ENCODE assay signal across 27 cellular contexts in genomic region chr1:117871013-117871412, GRCh38.
"Had no signal": no experiment of that assay in that cellular context is flagged by ENCODE, and none has a peak within 500 bp of the region (broad histone marks: within the 10 kb centered on the region; RNA-seq: fewer than 3 reads in every experiment).

No MANE protein-coding gene starts in this region.

- H3K4me3 ChIP-seq: body of pancreas, colonic mucosa, esophagus squamous epithelium had no signal

- H3K9me3 ChIP-seq: body of pancreas, colonic mucosa had no signal

- H3K27ac ChIP-seq: body of pancreas, colonic mucosa, epithelial cell of prostate, esophagus squamous epithelium had no signal

- H3K4me1 ChIP-seq: colonic mucosa, esophagus squamous epithelium had no signal

- H3K27me3 ChIP-seq: body of pancreas, colonic mucosa, esophagus squamous epithelium had no signal

- ATAC-seq: activated CD4-positive, alpha-beta T cell treated with anti-CD3 and anti-CD28 coated beads for 36 hours; activated CD8-positive, alpha-beta memory T cell treated with anti-CD3 and anti-CD28 coated beads, Interleukin-2, amount 10 ng/mL, durations not matched to agents 7 days and 5 days; activated CD8-positive, alpha-beta T cell treated with anti-CD3 and anti-CD28 coated beads, Interleukin-2, amount 10 ng/mL, durations not matched to agents 7 days and 5 days; activated naive CD4-positive, alpha-beta T cell treated with anti-CD3 and anti-CD28 coated beads, Interleukin-2, amount 50 U/mL, for 72 hours; body of pancreas had no signal

- FAIRE-seq: endometrium, endothelial cell of umbilical vein, frontal cortex had no signal

- DNase-seq: activated CD4-positive, alpha-beta memory T cell treated with anti-CD3 and anti-CD28 coated beads for 36 hours; activated CD4-positive, alpha-beta T cell treated with anti-CD3 and anti-CD28 coated beads for 36 hours; activated CD4-positive, alpha-beta T cell treated with anti-CD3 and anti-CD28 coated beads, Interleukin-2, amount 10 ng/mL, durations not matched to agents 24 days and 14 days; activated CD4-positive, CD25-positive, alpha-beta regulatory T cell; activated CD4-positive, CD25-positive, alpha-beta regulatory T cell treated with anti-CD3 and anti-CD28 coated beads, Interleukin-2, amount 50 U/mL, for 72 hours; activated CD8-positive, alpha-beta memory T cell treated with anti-CD3 and anti-CD28 coated beads, Interleukin-2, amount 10 ng/mL, durations not matched to agents 7 days and 5 days; activated CD8-positive, alpha-beta memory T cell treated with anti-CD3 and anti-CD28 coated beads, Interleukin-2, amount 50 U/mL, for 4 hours; activated CD8-positive, alpha-beta T cell treated with anti-CD3 and anti-CD28 coated beads, Interleukin-2, amount 10 ng/mL, durations not matched to agents 7 days and 5 days; activated effector memory CD4-positive, alpha-beta T cell treated with anti-CD3 and anti-CD28 coated beads, Interleukin-2, amount 50 U/mL, for 16 hours; activated naive CD4-positive, alpha-beta T cell treated with anti-CD3 and anti-CD28 coated beads for 36 hours; activated naive CD8-positive, alpha-beta T cell treated with anti-CD3 and anti-CD28 coated beads, Interleukin-2, amount 10 ng/mL, durations not matched to agents 7 days and 5 days; activated T-cell treated with anti-CD3 and anti-CD28 coated beads, Interleukin-2, amount 50 U/mL, for 1 hour; activated T-cell treated with anti-CD3 and anti-CD28 coated beads, Interleukin-2, amount 50 U/mL, for 48 hours; body of pancreas; caudate nucleus; colonic mucosa; effector CD8-positive, alpha-beta T cell; esophagus squamous epithelium; foreskin fibroblast; head of caudate nucleus; hippocampal formation; T-helper 2 cell had no signal
